Comparison of ENCODE assay signal across 18 cellular contexts in genomic region chr1:8348056-8348776, GRCh38. TPM values are rescaled to one million over a fixed set of nuclear protein-coding genes. Genes with fewer than 3 reads are reported as not detected.
DNase-seq lines count a peak whose midpoint lies in the region; ATAC-seq, FAIRE-seq and TF ChIP-seq lines count a peak whose summit lies in the region.
"Had no signal": no experiment of that assay in that cellular context is flagged by ENCODE, and none has a peak within 500 bp of the region (broad histone marks: within the 10 kb centered on the region; RNA-seq: fewer than 3 reads in every experiment).

No MANE protein-coding gene starts in this region.

- CTCF ChIA-PET in MCF 10A (lab: Yijun Ruan, JAX): interaction anchor here (0.7 to 2.5 kb wide), 9 partner anchors 15 to 680 kb away, joined by 3 to 23 read pairs (median 4); no protein-coding TSS in a partner anchor

- DNase-seq in MCF 10A (ENCODE audit: unreplicated experiment) (no peak), breast epithelium (ENCODE audit: low spot score in 2 of 2) (no peak), bronchial epithelial cell (ENCODE audit: low read depth) (peak; percentile 5), neural progenitor cell (ENCODE audit: low spot score) (no peak), type B pancreatic cell (ENCODE audit: extremely low spot score, unreplicated experiment) (no peak), HUDEP-2 (lab: John Stamatoyannopoulos, UW; ENCODE audit: unreplicated experiment in 76 of 76) (no peak)
- DNase-seq: GF-D8, SHP77 treated with DMSO at 0.1 percent for 48 hours had no signal

- no peak overlapping the region for H3K4me3 Mint-ChIP-seq in MCF 10A (ENCODE audit: unreplicated experiment)
- H3K4me3 Mint-ChIP-seq in neural progenitor cell: peak overlapping the region; percentile 5
- no peak overlapping the region for H3K4me3 Mint-ChIP-seq in type B pancreatic cell
- H3K4me3 Mint-ChIP-seq: activated CD4-positive, alpha-beta T cell treated with anti-CD3 and anti-CD28 coated beads, Interleukin-2, amount 10 ng/mL, durations not matched to agents 24 days and 14 days; stimulated activated naive CD8-positive, alpha-beta T cell treated with anti-CD3 and anti-CD28 coated beads, Interleukin-15, Interleukin-2, amounts not matched to agents 100 ng/mL and 50 ng/mL, for 24 hours had no signal

- POLR2A ChIA-PET in MCF 10A (lab: Yijun Ruan, JAX): interaction anchor here (0.6 to 1.6 kb wide), 5 partner anchors 34 to 373 kb away, joined by 3 to 5 read pairs (median 3); no protein-coding TSS in a partner anchor

- H3K27me3 Mint-ChIP-seq in MCF 10A (ENCODE audit: insufficient read depth, unreplicated experiment) (peaks cover 14% of the 10 kb centered on the region), neural progenitor cell (ENCODE audit: insufficient read depth, low read depth) (peaks cover 16% of the 10 kb centered on the region), type B pancreatic cell (no peaks in the 10 kb centered on the region)
- H3K27me3 Mint-ChIP-seq: activated CD4-positive, alpha-beta T cell treated with anti-CD3 and anti-CD28 coated beads, Interleukin-2, amount 10 ng/mL, durations not matched to agents 24 days and 14 days; stimulated activated naive CD8-positive, alpha-beta T cell treated with anti-CD3 and anti-CD28 coated beads, Interleukin-15, Interleukin-2, amounts not matched to agents 100 ng/mL and 50 ng/mL, for 24 hours had no signal

- H3K79me2 ChIP-seq in neural progenitor cell (ENCODE audit: low read depth): no peaks in the 10 kb centered on the region

- no peak overlapping the region for H3K9ac ChIP-seq in neural progenitor cell

- no peaks in the 10 kb centered on the region for H3K9me3 ChIP-seq in breast epithelium
- H3K9me3 ChIP-seq in neural progenitor cell (ENCODE audit: low read depth): no peaks in the 10 kb centered on the region
- H3K9me3 ChIP-seq: MG63, psoas muscle, thoracic aorta had no signal

- no peak overlapping the region for H3K4me2 ChIP-seq in neural progenitor cell

- H3K9me3 Mint-ChIP-seq in MCF 10A (ENCODE audit: unreplicated experiment) (peaks cover 11% of the 10 kb centered on the region), neural progenitor cell (no peaks in the 10 kb centered on the region), type B pancreatic cell (no peaks in the 10 kb centered on the region)
- H3K9me3 Mint-ChIP-seq: activated CD4-positive, alpha-beta T cell treated with anti-CD3 and anti-CD28 coated beads, Interleukin-2, amount 10 ng/mL, durations not matched to agents 24 days and 14 days; stimulated activated naive CD8-positive, alpha-beta T cell treated with anti-CD3 and anti-CD28 coated beads, Interleukin-15, Interleukin-2, amounts not matched to agents 100 ng/mL and 50 ng/mL, for 24 hours had no signal

- intact Hi-C loops in MCF 10A (cut with micrococcal nuclease): loop anchor here (2.0 kb wide), 1 partner anchor 365 kb away; no protein-coding TSS in a partner anchor
- intact Hi-C loops in breast epithelium (cut with DNase I; ENCODE audit: low total_unique reads): no loop called here

- peak; percentile 60 for FAIRE-seq in bronchial epithelial cell (lab: Jason Lieb, UNC)
- FAIRE-seq: A204.1 had no signal

- H3K4me3 ChIP-seq in breast epithelium (no peak overlapping the region), bronchial epithelial cell (ENCODE audit: low read depth, low read length) (no peak overlapping the region), neural progenitor cell (no peak overlapping the region)
- H3K4me3 ChIP-seq: MG63, psoas muscle, thoracic aorta had no signal

- peaks cover 14% of the 10 kb centered on the region for H3F3A ChIP-seq in neural progenitor cell (ENCODE audit: low read depth)

- H3K36me3 Mint-ChIP-seq in MCF 10A (ENCODE audit: insufficient read depth, unreplicated experiment) (peaks cover 27% of the 10 kb centered on the region), neural progenitor cell (peaks cover 16% of the 10 kb centered on the region), type B pancreatic cell (peaks cover 10% of the 10 kb centered on the region)

- BruUV-seq in MCF 10A (replicated peaks; lab: Mats Ljungman, UMichigan): no TSS peak

- TF ChIP-seq POLR2A in breast epithelium (IDR thresholded peaks at IDR 0.05): no peak

- no peaks in the 10 kb centered on the region for H3K36me3 ChIP-seq in breast epithelium
- H3K36me3 ChIP-seq in bronchial epithelial cell (ENCODE audit: control insufficient read depth, insufficient read depth, low read length): no peaks in the 10 kb centered on the region
- H3K36me3 ChIP-seq in neural progenitor cell: no peaks in the 10 kb centered on the region
- H3K36me3 ChIP-seq: thoracic aorta had no signal

- H3K27ac Mint-ChIP-seq in MCF 10A (ENCODE audit: low read depth, unreplicated experiment): peak overlapping the region; percentile 5
- peak overlapping the region; percentile 96 for H3K27ac Mint-ChIP-seq in neural progenitor cell
- peak overlapping the region; percentile 78 for H3K27ac Mint-ChIP-seq in type B pancreatic cell
- H3K27ac Mint-ChIP-seq: activated CD4-positive, alpha-beta T cell treated with anti-CD3 and anti-CD28 coated beads, Interleukin-2, amount 10 ng/mL, durations not matched to agents 24 days and 14 days; stimulated activated naive CD8-positive, alpha-beta T cell treated with anti-CD3 and anti-CD28 coated beads, Interleukin-15, Interleukin-2, amounts not matched to agents 100 ng/mL and 50 ng/mL, for 24 hours had no signal

- H2AFZ ChIP-seq in neural progenitor cell (replicated peaks): no peak overlapping the region

- H3K27ac ChIP-seq in breast epithelium (no peak overlapping the region), neural progenitor cell (no peak overlapping the region)
- H3K27ac ChIP-seq: epithelial cell of prostate, psoas muscle, thoracic aorta, VCaP had no signal

- H3K27me3 ChIP-seq in breast epithelium (no peaks in the 10 kb centered on the region), bronchial epithelial cell (ENCODE audit: control insufficient read depth, insufficient read depth, low read length) (no peaks in the 10 kb centered on the region), neural progenitor cell (no peaks in the 10 kb centered on the region)
- H3K27me3 ChIP-seq: MG63 had no signal

- H3K4me1 ChIP-seq in breast epithelium: no peaks in the 10 kb centered on the region
- no peaks in the 10 kb centered on the region for H3K4me1 ChIP-seq in neural progenitor cell

- TF ChIP-seq CTCF in MCF 10A (IDR thresholded peaks at IDR 0.05; ENCODE audit: unreplicated experiment) (no peak), breast epithelium (IDR thresholded peaks at IDR 0.05) (no peak), bronchial epithelial cell (IDR thresholded peaks at IDR 0.05; ENCODE audit: insufficient read depth, low read length, severe bottlenecking) (no peak), neural progenitor cell (IDR thresholded peaks at IDR 0.05) (no peak), type B pancreatic cell (conservative IDR thresholded peaks at IDR 0.05) (no peak)

- H4K20me1 ChIP-seq in neural progenitor cell (ENCODE audit: low read depth): peaks cover 12% of the 10 kb centered on the region

- no peak for ATAC-seq in HG02678 (IDR thresholded peaks at IDR 0.05; ENCODE audit: unreplicated experiment)
- no peak for ATAC-seq in esophagus mucosa

- peaks cover 28% of the 10 kb centered on the region for H3K4me1 Mint-ChIP-seq in MCF 10A (ENCODE audit: insufficient read depth, unreplicated experiment)
- H3K4me1 Mint-ChIP-seq in neural progenitor cell: peaks cover 33% of the 10 kb centered on the region
- peaks cover 16% of the 10 kb centered on the region for H3K4me1 Mint-ChIP-seq in type B pancreatic cell (ENCODE audit: unreplicated experiment)
- H3K4me1 Mint-ChIP-seq: activated CD4-positive, alpha-beta T cell treated with anti-CD3 and anti-CD28 coated beads, Interleukin-2, amount 10 ng/mL, durations not matched to agents 24 days and 14 days had no signal

RNA-seq across cellular contexts. Expression of gene SLC45A1, which starts 30.3 kb away (rescaled TPM):
- total RNA-seq in MCF 10A (2022) (0.29 and 0.30 TPM in 2 replicates), breast epithelium (1 to 10 TPM in 2 of 3 donors, under 1 TPM in 1; 0.73 to 3.6 (median 1.9) TPM), bronchial epithelial cell (0.26 TPM in 2 replicates), neural progenitor cell (ENCODE audit: low replicate concordance) (1.1 and 3.3 TPM in 2 replicates), type B pancreatic cell (ENCODE audit: low replicate concordance) (0.67 and 2.7 TPM in 2 replicates), esophagus mucosa (0.20 TPM)

Comparison
In these comparisons a context has a peak if more than half of its experiments do, and no peak if none do; other contexts are left out.
1. H3K27ac Mint-ChIP-seq: peak in every context shown above with its lines; median percentile 96 in neural progenitor cell; 78 in type B pancreatic cell; 5 in MCF 10A.